In genomic region chr1:27650527-27651175, GRCh38 we compare ENCODE assay signal across 10 cellular contexts. TPM values are rescaled to one million over a fixed set of nuclear protein-coding genes. Genes with fewer than 3 reads are reported as not detected.
DNase-seq lines count a peak whose midpoint lies in the region; ATAC-seq and TF ChIP-seq lines count a peak whose summit lies in the region.
"Had no signal": no experiment of that assay in that cellular context is flagged by ENCODE, and none has a peak within 500 bp of the region (broad histone marks: within the 10 kb centered on the region; RNA-seq: fewer than 3 reads in every experiment).

No MANE protein-coding gene starts in this region.

- no peaks in the 10 kb centered on the region for H3K27me3 Mint-ChIP-seq in activated CD4-positive, alpha-beta T cell treated with anti-CD3 and anti-CD28 coated beads for 36 hours
- H3K27me3 Mint-ChIP-seq in T-cell = no peaks in the 10 kb centered on the region
- H3K27me3 Mint-ChIP-seq in type B pancreatic cell = no peaks in the 10 kb centered on the region

- intact Hi-C loops in activated CD4-positive, alpha-beta T cell treated with anti-CD3 and anti-CD28 coated beads for 36 hours (cut with DNase I, micrococcal nuclease) = no loop called here
- intact Hi-C loops in left cardiac atrium (cut with DNase I) = no loop called here

- no peak overlapping the region for H3K4me3 Mint-ChIP-seq in activated CD4-positive, alpha-beta T cell treated with anti-CD3 and anti-CD28 coated beads for 36 hours
- H3K4me3 Mint-ChIP-seq in T-cell (no peak overlapping the region), type B pancreatic cell (peak overlapping the region; percentile 45)

- H3K4me1 Mint-ChIP-seq in activated CD4-positive, alpha-beta T cell treated with anti-CD3 and anti-CD28 coated beads for 36 hours = peaks cover 14% of the 10 kb centered on the region
- H3K4me1 Mint-ChIP-seq in T-cell = peaks cover 12 to 29% (median 16%) of the 10 kb centered on the region in 3 donors
- H3K4me1 Mint-ChIP-seq in type B pancreatic cell (ENCODE audit: unreplicated experiment) = peaks cover 26% of the 10 kb centered on the region

- CTCF ChIA-PET in activated CD4-positive, alpha-beta T cell treated with anti-CD3 and anti-CD28 coated beads for 36 hours (lab: Charles Lee) = interaction anchor here (0.8 to 2.8 kb wide), 6 partner anchors 9 to 350 kb away, joined by 3 to 15 read pairs (median 4); no protein-coding TSS in a partner anchor
- CTCF ChIA-PET in T-cell (lab: Charles Lee) = interaction anchor here in 1 of 2 donors (0.6 to 1.3 kb wide), 3 partner anchors 12 to 608 kb away, joined by 3 to 6 read pairs (median 3); no protein-coding TSS in a partner anchor

- POLR2A ChIA-PET in activated CD4-positive, alpha-beta T cell treated with anti-CD3 and anti-CD28 coated beads for 36 hours (lab: Charles Lee) = no interaction called here
- POLR2A ChIA-PET in T-cell (lab: Charles Lee) = no interaction called here

- H3K36me3 Mint-ChIP-seq in activated CD4-positive, alpha-beta T cell treated with anti-CD3 and anti-CD28 coated beads for 36 hours (ENCODE audit: low read depth) = no peaks in the 10 kb centered on the region
- H3K36me3 Mint-ChIP-seq in T-cell (no peaks in the 10 kb centered on the region), type B pancreatic cell (no peaks in the 10 kb centered on the region)

- no peak for DNase-seq in activated CD4-positive, alpha-beta T cell treated with anti-CD3 and anti-CD28 coated beads for 36 hours
- no peak for DNase-seq in activated CD4-positive, alpha-beta T cell treated with anti-CD3 and anti-CD28 coated beads, Interleukin-2, amount 50 U/mL, for 48 hours
- no peak for DNase-seq in T-cell
- no peak for DNase-seq in left cardiac atrium
- DNase-seq in type B pancreatic cell (ENCODE audit: extremely low spot score, unreplicated experiment) = no peak
- DNase-seq in activated T-cell treated with anti-CD3 and anti-CD28 coated beads, Interleukin-2, amount 50 U/mL, for 48 hours = no peak
- DNase-seq: BE2C had no signal

- H3K27ac Mint-ChIP-seq in activated CD4-positive, alpha-beta T cell treated with anti-CD3 and anti-CD28 coated beads for 36 hours = peak overlapping the region; percentile 58
- H3K27ac Mint-ChIP-seq in T-cell = peak overlapping the region; percentile 8 to 17
- H3K27ac Mint-ChIP-seq in type B pancreatic cell = peak overlapping the region; percentile 94

- no peak for TF ChIP-seq CTCF in type B pancreatic cell (conservative IDR thresholded peaks at IDR 0.05)

- H3K9me3 Mint-ChIP-seq in activated CD4-positive, alpha-beta T cell treated with anti-CD3 and anti-CD28 coated beads for 36 hours (ENCODE audit: low read depth) = no peaks in the 10 kb centered on the region
- H3K9me3 Mint-ChIP-seq in T-cell (no peaks in the 10 kb centered on the region), type B pancreatic cell (no peaks in the 10 kb centered on the region)

- peak; percentile 36 for ATAC-seq in activated CD4-positive, alpha-beta T cell treated with anti-CD3 and anti-CD28 coated beads for 36 hours
- ATAC-seq in T-cell (replicated peaks in 1 of 4) (peak in 1 of 4 experiments; percentile 39), left cardiac atrium (peak; percentile 32 to 83), GM19397 (IDR thresholded peaks at IDR 0.05; ENCODE audit: unreplicated experiment) (no peak), HG03039 (IDR thresholded peaks at IDR 0.05; ENCODE audit: unreplicated experiment) (no peak)

RNA-seq across cellular contexts. Expression of gene FGR, which starts 15.7 kb away (rescaled TPM):
- under 1 TPM in 1 of 2 experiments, not detected in 1; 0.11 TPM for total RNA-seq in activated CD4-positive, alpha-beta T cell treated with anti-CD3 and anti-CD28 coated beads for 36 hours
- total RNA-seq in T-cell (10 to 100 TPM in 2 of 5 donors, 1 to 10 TPM in 3; 3.2 to 37.3 (median 5.7) TPM), left cardiac atrium (10 to 100 TPM in 1 of 2 donors, 1 to 10 TPM in 1; 8.6 to 10.7 TPM), type B pancreatic cell (ENCODE audit: low replicate concordance) (not detected in 2 replicates)
- total RNA-seq: kidney epithelial cell had no signal

RNA-seq across cellular contexts. Expression of gene IFI6, which starts 21.3 kb away (rescaled TPM):
- 10 to 100 TPM; 41.8 to 62.5 TPM for total RNA-seq in activated CD4-positive, alpha-beta T cell treated with anti-CD3 and anti-CD28 coated beads for 36 hours
- total RNA-seq in T-cell (10 to 100 TPM; 28.2 to 52.1 (median 40.7) TPM), left cardiac atrium (100 to 1,000 TPM in 1 of 2 donors, 10 to 100 TPM in 1; 40.6 to 143 TPM), type B pancreatic cell (ENCODE audit: low replicate concordance) (62.2 and 136 TPM in 2 replicates)

RNA-seq across cellular contexts. Expression of gene AHDC1, which starts 46.7 kb away (rescaled TPM):
- 10 to 100 TPM; 10.3 to 12.1 TPM for total RNA-seq in activated CD4-positive, alpha-beta T cell treated with anti-CD3 and anti-CD28 coated beads for 36 hours
- total RNA-seq in T-cell = 10 to 100 TPM; 21.9 to 26.4 (median 23.1) TPM
- total RNA-seq in left cardiac atrium = 10 to 100 TPM; 37.6 to 39.1 TPM
- total RNA-seq in type B pancreatic cell (ENCODE audit: low replicate concordance) = 49.3 and 61.0 TPM in 2 replicates

Comparison
In these comparisons a context has a peak if more than half of its experiments do, and no peak if none do; other contexts are left out.
1. ATAC-seq: peak in activated CD4-positive, alpha-beta T cell treated with anti-CD3 and anti-CD28 coated beads for 36 hours (single experiment) and left cardiac atrium (2 of 2); none in GM19397 (single experiment) and HG03039 (single experiment).
2. H3K27ac Mint-ChIP-seq: peak in every context shown above with its lines; median percentile 94 in type B pancreatic cell; 58 in activated CD4-positive, alpha-beta T cell treated with anti-CD3 and anti-CD28 coated beads for 36 hours; 12 in T-cell.